8 cellular contexts compared by ENCODE assay signal in genomic region chr17:28599311-28600184, GRCh38. TPM values are rescaled to one million over a fixed set of nuclear protein-coding genes. Genes with fewer than 3 reads are reported as not detected.
DNase-seq lines count a peak whose midpoint lies in the region; ATAC-seq, FAIRE-seq and TF ChIP-seq lines count a peak whose summit lies in the region.

No MANE protein-coding gene starts in this region.

- peaks cover 22% of the 10 kb centered on the region for H3K4me1 Mint-ChIP-seq in activated naive CD8-positive, alpha-beta T cell treated with anti-CD3 and anti-CD28 coated beads, Interleukin-2, amount 50 U/mL, for 24 hours
- H3K4me1 Mint-ChIP-seq in progenitor cell of endocrine pancreas (ENCODE audit: low read depth), result peaks cover 18% of the 10 kb centered on the region

- H3K4me3 ChIP-seq in SJCRH30 (peak overlapping the region; percentile 94), heart left ventricle (peak overlapping the region; percentile 49 to 86 (median 66))

- peak overlapping the region; percentile 85 for H3K27ac ChIP-seq in SJCRH30
- H3K27ac ChIP-seq in heart left ventricle, result peak overlapping the region; percentile 69 to 97 (median 94)

- no peaks in the 10 kb centered on the region for H3K27me3 Mint-ChIP-seq in activated naive CD8-positive, alpha-beta T cell treated with anti-CD3 and anti-CD28 coated beads, Interleukin-2, amount 50 U/mL, for 24 hours
- H3K27me3 Mint-ChIP-seq in progenitor cell of endocrine pancreas, result no peaks in the 10 kb centered on the region

- TF ChIP-seq CTCF in heart left ventricle (IDR thresholded peaks at IDR 0.05) (no peak), progenitor cell of endocrine pancreas (IDR thresholded peaks at IDR 0.05; ENCODE audit: unreplicated experiment) (no peak)

- DNase-seq in GOT3 (lab: John Stamatoyannopoulos, UW) (peak; percentile 43), Kasumi-1 (lab: John Stamatoyannopoulos, UW) (peak; percentile 87 to 95), SJCRH30 (peak; percentile 70 to 79), heart left ventricle (peak; percentile 47 to 73 (median 61)), progenitor cell of endocrine pancreas (ENCODE audit: low spot score, unreplicated experiment) (no peak), urothelium cell line (ENCODE audit: low spot score) (peak; percentile 67)
- DNase-seq in activated naive CD8-positive, alpha-beta T cell treated with anti-CD3 and anti-CD28 coated beads, Interleukin-2, amount 50 U/mL, for 24 hours, result peak; percentile 71

- no peaks in the 10 kb centered on the region for H3K9me3 ChIP-seq in ES-I3 (ENCODE audit: control insufficient read depth, insufficient read depth, low read length)
- no peaks in the 10 kb centered on the region for H3K9me3 ChIP-seq in SJCRH30 (replicated peaks)
- no peaks in the 10 kb centered on the region for H3K9me3 ChIP-seq in heart left ventricle

- H3K4me3 Mint-ChIP-seq in activated naive CD8-positive, alpha-beta T cell treated with anti-CD3 and anti-CD28 coated beads, Interleukin-2, amount 50 U/mL, for 24 hours, result peak overlapping the region; percentile 91
- peak overlapping the region; percentile 81 for H3K4me3 Mint-ChIP-seq in progenitor cell of endocrine pancreas (ENCODE audit: low read depth)

- H3K27me3 ChIP-seq in SJCRH30, result no peaks in the 10 kb centered on the region
- H3K27me3 ChIP-seq in heart left ventricle, result no peaks in the 10 kb centered on the region

- H3K9ac ChIP-seq in ES-I3 (ENCODE audit: low read depth, low read length), result peak overlapping the region; percentile 98

- peak overlapping the region; percentile 92 for H3K27ac Mint-ChIP-seq in activated naive CD8-positive, alpha-beta T cell treated with anti-CD3 and anti-CD28 coated beads, Interleukin-2, amount 50 U/mL, for 24 hours
- peak overlapping the region; percentile 79 for H3K27ac Mint-ChIP-seq in progenitor cell of endocrine pancreas

- FAIRE-seq in urothelium cell line (lab: Jason Lieb, UNC), result no peak

- H3K4me1 ChIP-seq in ES-I3 (ENCODE audit: insufficient read depth, low read length), result peaks cover 5% of the 10 kb centered on the region; the same call in 1 of the 2 replicates
- H3K4me1 ChIP-seq in SJCRH30, result no peaks in the 10 kb centered on the region
- H3K4me1 ChIP-seq in heart left ventricle, result peaks cover 0 to 30% (median 13%) of the 10 kb centered on the region in 12 donors

- intact Hi-C loops in heart left ventricle (cut with DNase I), result loop anchor here in 1 of 10 donors (2.0 kb wide), 1 partner anchor 45 kb away; the partner anchor contains the start of gene BLTP2

- ATAC-seq in activated naive CD8-positive, alpha-beta T cell treated with anti-CD3 and anti-CD28 coated beads, Interleukin-2, amount 50 U/mL, for 24 hours, result peak; percentile 84
- peak; percentile 33 to 82 (median 74) for ATAC-seq in heart left ventricle

- H3K36me3 ChIP-seq in ES-I3 (ENCODE audit: insufficient read depth, low read length) (no peaks in the 10 kb centered on the region), SJCRH30 (peaks cover 11% of the 10 kb centered on the region; the same call in 1 of the 2 replicates), heart left ventricle (no peaks in the 10 kb centered on the region)

- H3K9me3 Mint-ChIP-seq in activated naive CD8-positive, alpha-beta T cell treated with anti-CD3 and anti-CD28 coated beads, Interleukin-2, amount 50 U/mL, for 24 hours, result no peaks in the 10 kb centered on the region
- H3K9me3 Mint-ChIP-seq in progenitor cell of endocrine pancreas (ENCODE audit: low read depth), result no peaks in the 10 kb centered on the region

- WGBS in heart left ventricle, 4 donors, result 11 to 15% (median 13%) methylated on average over 32 to 40 of the region's 40 CpGs

- peaks cover 19% of the 10 kb centered on the region for H3K36me3 Mint-ChIP-seq in activated naive CD8-positive, alpha-beta T cell treated with anti-CD3 and anti-CD28 coated beads, Interleukin-2, amount 50 U/mL, for 24 hours (ENCODE audit: low read depth)
- peaks cover 4% of the 10 kb centered on the region for H3K36me3 Mint-ChIP-seq in progenitor cell of endocrine pancreas (ENCODE audit: insufficient read depth)

- TF ChIP-seq POLR2A in heart left ventricle (IDR thresholded peaks at IDR 0.05), result no peak

RNA-seq across cellular contexts. Expression of gene SPAG5, which starts 0.7 kb away (rescaled TPM):
- total RNA-seq in SJCRH30 (2014; rRNA removed; shearing (Covaris generic)), result 131 and 147 TPM in 2 replicates
- total RNA-seq in heart left ventricle, result 10 to 100 TPM in 1 of 9 donors, 1 to 10 TPM in 4, under 1 TPM in 4; 0.39 to 11.6 (median 1.5) TPM
- 1 to 10 TPM in 1 of 2 donors, under 1 TPM in 1; 0.42 to 1.2 TPM for polyA plus RNA-seq in heart left ventricle
- 69.4 and 77.8 TPM in 2 replicates for total RNA-seq in progenitor cell of endocrine pancreas

RNA-seq across cellular contexts. Expression of gene RSKR, which starts 14.4 kb away (rescaled TPM):
- total RNA-seq in SJCRH30 (2014; rRNA removed; shearing (Covaris generic)), result 16.1 and 19.9 TPM in 2 replicates
- total RNA-seq in heart left ventricle, result 1 to 10 TPM; 2.8 to 8.3 (median 4.7) TPM
- polyA plus RNA-seq in heart left ventricle, result 1 to 10 TPM; 3.6 to 3.9 TPM
- total RNA-seq in progenitor cell of endocrine pancreas, result 35.5 and 36.7 TPM in 2 replicates

RNA-seq across cellular contexts. Expression of gene ALDOC, which starts 22.9 kb away (rescaled TPM):
- total RNA-seq in SJCRH30 (2014; rRNA removed; shearing (Covaris generic)), result 0.18 and 0.47 TPM in 2 replicates
- total RNA-seq in heart left ventricle (100 to 1,000 TPM; 154 to 677 (median 224) TPM), progenitor cell of endocrine pancreas (4.8 and 5.6 TPM in 2 replicates)
- polyA plus RNA-seq in heart left ventricle, result 100 to 1,000 TPM; 179 to 220 TPM

RNA-seq across cellular contexts. Expression of gene PIGS, which starts 28.2 kb away (rescaled TPM):
- total RNA-seq in SJCRH30 (2014; rRNA removed; shearing (Covaris generic)), result 38.0 and 41.8 TPM in 2 replicates
- 10 to 100 TPM; 44.7 to 83.1 (median 55.1) TPM for total RNA-seq in heart left ventricle
- 10 to 100 TPM; 10.4 to 88.4 TPM for polyA plus RNA-seq in heart left ventricle
- total RNA-seq in progenitor cell of endocrine pancreas, result 65.0 and 68.2 TPM in 2 replicates

RNA-seq across cellular contexts. Expression of gene BLTP2, which starts 45.4 kb away (rescaled TPM):
- total RNA-seq in SJCRH30 (2014; rRNA removed; shearing (Covaris generic)), result 115 and 120 TPM in 2 replicates
- total RNA-seq in heart left ventricle (100 to 1,000 TPM in 2 of 9 donors, 10 to 100 TPM in 7; 63.6 to 116 (median 74.1) TPM), progenitor cell of endocrine pancreas (182 and 190 TPM in 2 replicates)
- polyA plus RNA-seq in heart left ventricle, result 10 to 100 TPM; 19.8 to 44.9 TPM

Comparison
In these comparisons a context has a peak if more than half of its experiments do, and no peak if none do; other contexts are left out.
1. RNA of gene ALDOC, which starts 22.9 kb away (total RNA-seq): 154 to 677 TPM in heart left ventricle; 4.8 to 5.6 TPM in progenitor cell of endocrine pancreas and 0.18 to 0.47 TPM in SJCRH30; every median in the first group is over 10 times any median in the second.